10 cellular contexts compared by ENCODE assay signal in the genomic region with DNA sequence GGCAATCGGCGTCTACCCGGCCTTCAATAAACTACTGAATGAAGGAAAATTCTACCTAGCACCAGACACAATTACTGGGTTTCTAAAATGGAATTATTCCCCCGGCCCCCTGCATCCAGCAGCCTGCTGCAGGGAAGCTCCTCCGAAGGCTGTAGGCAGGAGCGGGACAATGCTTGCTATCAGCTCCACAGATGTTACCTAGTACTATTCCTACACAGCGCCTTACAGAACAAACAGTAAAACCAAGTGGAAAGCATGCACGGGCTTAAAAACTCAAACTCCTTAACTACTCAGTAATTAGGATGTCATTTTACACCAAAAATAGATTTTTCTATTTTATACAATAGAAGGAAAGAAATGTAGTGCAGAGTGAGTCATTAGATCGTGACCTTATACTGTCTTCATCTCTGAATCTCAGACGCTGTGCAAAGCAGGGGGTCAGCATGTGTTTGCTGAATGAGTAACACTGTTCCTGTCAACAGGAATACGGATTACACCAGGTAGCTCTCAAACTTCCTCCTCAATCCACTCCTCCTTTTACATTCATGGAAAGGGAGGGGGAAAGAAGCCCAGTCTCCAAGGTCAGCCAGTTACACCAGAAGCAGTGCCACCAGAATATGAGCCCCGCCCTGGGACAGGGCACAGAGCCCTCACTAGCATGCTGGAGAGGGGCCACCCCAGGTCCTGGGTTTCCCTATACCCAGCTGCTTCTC.
DNase-seq lines count a peak whose midpoint lies in the region; ATAC-seq, FAIRE-seq and TF ChIP-seq lines count a peak whose summit lies in the region.
"Had no signal": no experiment of that assay in that cellular context is flagged by ENCODE, and none has a peak within 500 bp of the region (broad histone marks: within the 10 kb centered on the region; RNA-seq: fewer than 3 reads in every experiment).

No MANE protein-coding gene starts in this region.

- no peak for TF ChIP-seq POLR2A in GM12891 (IDR thresholded peaks at IDR 0.05; ENCODE audit: low read depth, low read length)

- FAIRE-seq in GM12891 (lab: Jason Lieb, UNC), result no peak
- FAIRE-seq: GM12878 had no signal

- ATAC-seq in CD4-positive, CD25-positive, alpha-beta regulatory T cell (ENCODE audit: low read depth in 2 of 2), result no peak
- ATAC-seq in omental fat pad (ENCODE audit: low FRiP score), result peak; percentile 84
- ATAC-seq in GM18861 (IDR thresholded peaks at IDR 0.05; ENCODE audit: unreplicated experiment), result no peak
- no peak for ATAC-seq in HG02759 (IDR thresholded peaks at IDR 0.05; ENCODE audit: unreplicated experiment)
- ATAC-seq: GM12878 had no signal

- peak overlapping the region in 1 of 4 donors; percentile 14 for H3K4me3 Mint-ChIP-seq in CD4-positive, CD25-positive, alpha-beta regulatory T cell
- no peak overlapping the region for H3K4me3 Mint-ChIP-seq in immature natural killer cell

- no peaks in the 10 kb centered on the region for H3K27me3 ChIP-seq in CD4-positive, CD25-positive, alpha-beta regulatory T cell (ENCODE audit: control insufficient read depth, insufficient read depth, low read length)

- DNase-seq in CD4-positive, CD25-positive, alpha-beta regulatory T cell, result no peak
- peak; percentile 32 for DNase-seq in NCI-H748 treated with DMSO at 0.1 percent for 48 hours (lab: John Stamatoyannopoulos, UW)
- DNase-seq in fibroblast of gingiva (ENCODE audit: low read depth), result peak; percentile 69
- DNase-seq in omental fat pad (ENCODE audit: low spot score), result no peak
- DNase-seq in immature natural killer cell, result no peak
- DNase-seq in GM12891 (ENCODE audit: insufficient read length, low spot score), result no peak
- DNase-seq: T-helper 9 cell had no signal

- no peaks in the 10 kb centered on the region for H3K9me3 Mint-ChIP-seq in CD4-positive, CD25-positive, alpha-beta regulatory T cell
- no peaks in the 10 kb centered on the region for H3K9me3 Mint-ChIP-seq in immature natural killer cell

- H3K27me3 Mint-ChIP-seq in CD4-positive, CD25-positive, alpha-beta regulatory T cell, result no peaks in the 10 kb centered on the region
- H3K27me3 Mint-ChIP-seq in immature natural killer cell (ENCODE audit: low read depth in 3 of 3), result peaks cover 0 to 7% (median 0%) of the 10 kb centered on the region in 3 donors

- H3K27ac Mint-ChIP-seq in CD4-positive, CD25-positive, alpha-beta regulatory T cell, result peak overlapping the region in 2 of 3 donors; percentile 42 to 48
- peak overlapping the region in 1 of 6 donors; percentile 14 for H3K27ac Mint-ChIP-seq in immature natural killer cell

- peaks cover 18% of the 10 kb centered on the region for H3K4me1 ChIP-seq in CD4-positive, CD25-positive, alpha-beta regulatory T cell (ENCODE audit: control insufficient read depth, insufficient read depth, low read length, poor library complexity, severe bottlenecking)

- no peak for TF ChIP-seq CTCF in omental fat pad (IDR thresholded peaks at IDR 0.05)

- no peak overlapping the region for H3K4me3 ChIP-seq in CD4-positive, CD25-positive, alpha-beta regulatory T cell (ENCODE audit: low read depth, low read length)
- H3K4me3 ChIP-seq: GM12878 had no signal

- H3K4me1 Mint-ChIP-seq in CD4-positive, CD25-positive, alpha-beta regulatory T cell, result peaks cover 21 to 64% (median 40%) of the 10 kb centered on the region in 4 donors
- H3K4me1 Mint-ChIP-seq in immature natural killer cell, result peaks cover 26 to 32% of the 10 kb centered on the region in 2 donors

- H3K36me3 Mint-ChIP-seq in CD4-positive, CD25-positive, alpha-beta regulatory T cell, result peaks cover 11% of the 10 kb centered on the region
- H3K36me3 Mint-ChIP-seq in immature natural killer cell, result peaks cover 0 to 6% (median 0%) of the 10 kb centered on the region in 3 donors

- H3K27ac ChIP-seq in CD4-positive, CD25-positive, alpha-beta regulatory T cell (ENCODE audit: insufficient read depth, low read length, poor library complexity, severe bottlenecking), result no peak overlapping the region

- H3K9me3 ChIP-seq in CD4-positive, CD25-positive, alpha-beta regulatory T cell (ENCODE audit: control insufficient read depth in 2 of 2, low read length in 2 of 2), result no peaks in the 10 kb centered on the region

- no peaks in the 10 kb centered on the region for H3K36me3 ChIP-seq in CD4-positive, CD25-positive, alpha-beta regulatory T cell (ENCODE audit: control insufficient read depth, insufficient read depth, low read length)

TF ChIP-seq in GM12891, 5 proteins besides CTCF, POLR2A, EP300 and RAD21:
- no peak for TF ChIP-seq SPI1 (IDR thresholded peaks at IDR 0.05; ENCODE audit: low read depth, low read length)
- TF ChIP-seq TAF1 (IDR thresholded peaks at IDR 0.05; ENCODE audit: low read depth, low read length), result no peak
- TF ChIP-seq POU2F2 (IDR thresholded peaks at IDR 0.05; ENCODE audit: low read depth, low read length), result no peak
- no peak for TF ChIP-seq POLR2AphosphoS5 (IDR thresholded peaks at IDR 0.05; ENCODE audit: low read depth, low read length)
- TF ChIP-seq PAX5 (IDR thresholded peaks at IDR 0.05; ENCODE audit: insufficient read depth, low read length, severe bottlenecking), result no peak
TF ChIP-seq in GM12891: peak in this region for 0.

Comparison
In these comparisons a context has a peak if more than half of its experiments do, and no peak if none do; other contexts are left out.
1. DNase-seq: peak in NCI-H748 treated with DMSO at 0.1 percent for 48 hours (single experiment) and fibroblast of gingiva (single experiment); none in CD4-positive, CD25-positive, alpha-beta regulatory T cell (0 of 3), omental fat pad (single experiment), immature natural killer cell (0 of 3) and GM12891 (single experiment).